In genomic region chr11:66104057-66104638, GRCh38 we compare ENCODE assay signal across 24 cellular contexts. TPM values are rescaled to one million over a fixed set of nuclear protein-coding genes. Genes with fewer than 3 reads are reported as not detected.
A peak's percentile ranks its signal among the peaks of the same experiment; 100 is the strongest.
DNase-seq lines count a peak whose midpoint lies in the region; ATAC-seq and TF ChIP-seq lines count a peak whose summit lies in the region.
"Had no signal": no experiment of that assay in that cellular context is flagged by ENCODE, and none has a peak within 500 bp of the region (broad histone marks: within the 10 kb centered on the region; RNA-seq: fewer than 3 reads in every experiment).

No MANE protein-coding gene starts in this region.

- no peaks in the 10 kb centered on the region for H3K9me3 Mint-ChIP-seq in activated CD4-positive, alpha-beta T cell treated with anti-CD3 and anti-CD28 coated beads for 36 hours (ENCODE audit: low read depth)
- H3K9me3 Mint-ChIP-seq in activated T-helper 2 cell treated with anti-CD3 and anti-CD28 coated beads, Interferon-gamma antibody, Interleukin-2, Interleukin-4, amounts not matched to agents 10 μg/mL and 5 μg/mL and 100 μg/mL, durations not matched to agents 14 hours and 24 hours and 36 hours: peaks cover 4% of the 10 kb centered on the region
- peaks cover 0 to 2% of the 10 kb centered on the region in 2 donors for H3K9me3 Mint-ChIP-seq in natural killer cell
- H3K9me3 Mint-ChIP-seq: neural crest cell had no signal

- TF ChIP-seq CTCF in DOHH2 (IDR thresholded peaks at IDR 0.05; ENCODE audit: low read depth, low read length, poor library complexity, severe bottlenecking) (no peak), natural killer cell (IDR thresholded peaks at IDR 0.05) (no peak), GM13977 (IDR thresholded peaks at IDR 0.05; ENCODE audit: extremely low read depth, insufficient read depth, missing control alignments) (no peak)

- DNase-seq in activated CD4-positive, alpha-beta T cell treated with anti-CD3 and anti-CD28 coated beads for 36 hours: no peak
- DNase-seq in activated CD4-positive, alpha-beta T cell treated with anti-CD3 and anti-CD28 coated beads for 48 hours: no peak
- no peak for DNase-seq in activated T-helper 2 cell treated with anti-CD3 and anti-CD28 coated beads, Interferon-gamma antibody, Interleukin-2, Interleukin-4, amounts not matched to agents 10 μg/mL and 5 μg/mL and 100 μg/mL, durations not matched to agents 14 hours and 24 hours and 36 hours (ENCODE audit: low spot score)
- DNase-seq in natural killer cell: no peak
- DNase-seq in GM13977 (ENCODE audit: low spot score): no peak
- no peak for DNase-seq in activated CD4-positive, CD25-positive, alpha-beta regulatory T cell (lab: John Stamatoyannopoulos, UW)
- DNase-seq in DMS79 treated with DMSO at 0.1 percent for 48 hours (lab: John Stamatoyannopoulos, UW): no peak
- DNase-seq: 8988T; activated CD4-positive, alpha-beta T cell treated with anti-CD3 and anti-CD28 coated beads for 4 hours; activated T-cell treated with anti-CD3 and anti-CD28 coated beads, Interleukin-2, amount 50 U/mL, for 1 hour; anterior cingulate cortex; caudate nucleus; GOT3; NCI-H2029; NCI-H446; NK-92 treated with Interleukin-12 subunit alpha and Interleukin-12 subunit beta, amount 100 ng/mL, for 24 hours had no signal

- peaks cover 29% of the 10 kb centered on the region for H3K36me3 Mint-ChIP-seq in activated CD4-positive, alpha-beta T cell treated with anti-CD3 and anti-CD28 coated beads for 36 hours (ENCODE audit: low read depth)
- H3K36me3 Mint-ChIP-seq in activated T-helper 2 cell treated with anti-CD3 and anti-CD28 coated beads, Interferon-gamma antibody, Interleukin-2, Interleukin-4, amounts not matched to agents 10 μg/mL and 5 μg/mL and 100 μg/mL, durations not matched to agents 14 hours and 24 hours and 36 hours (ENCODE audit: low read depth): peaks cover 35% of the 10 kb centered on the region
- no peaks in the 10 kb centered on the region for H3K36me3 Mint-ChIP-seq in natural killer cell

- no peaks in the 10 kb centered on the region for H3K27me3 ChIP-seq in DOHH2 (ENCODE audit: control insufficient read depth, low read length)
- H3K27me3 ChIP-seq: BLaER1 treated with 17β-estradiol and CSF1 and Interleukin-3, amounts not matched to agents 10 nM and 100 nM; gastroesophageal sphincter had no signal

- peak overlapping the region; percentile 23; the same call in 1 of the 2 replicates for H3K4me2 ChIP-seq in DOHH2 (ENCODE audit: low read length)
- H3K4me2 ChIP-seq: BLaER1 treated with 17β-estradiol and CSF1 and Interleukin-3, amounts not matched to agents 10 nM and 100 nM had no signal

- H3K4me1 ChIP-seq in DOHH2 (ENCODE audit: control insufficient read depth, low read length): peaks cover 60% of the 10 kb centered on the region
- H3K4me1 ChIP-seq: prostate gland had no signal

- peaks cover 79% of the 10 kb centered on the region for H3K79me2 ChIP-seq in DOHH2 (ENCODE audit: control insufficient read depth, low read length)

- CTCF ChIA-PET in activated CD4-positive, alpha-beta T cell treated with anti-CD3 and anti-CD28 coated beads for 36 hours (lab: Charles Lee): interaction anchor here (1.3 kb wide), 1 partner anchor 16 kb away, joined by 3 read pairs; no protein-coding TSS in a partner anchor

- H3K27ac ChIP-seq in DOHH2 (ENCODE audit: low read depth, low read length): no peak overlapping the region
- H3K27ac ChIP-seq: BLaER1 treated with 17β-estradiol and CSF1 and Interleukin-3, amounts not matched to agents 10 nM and 100 nM; gastroesophageal sphincter; prostate gland had no signal

- H3K4me3 Mint-ChIP-seq in activated CD4-positive, alpha-beta T cell treated with anti-CD3 and anti-CD28 coated beads for 36 hours: no peak overlapping the region
- no peak overlapping the region for H3K4me3 Mint-ChIP-seq in activated T-helper 2 cell treated with anti-CD3 and anti-CD28 coated beads, Interferon-gamma antibody, Interleukin-2, Interleukin-4, amounts not matched to agents 10 μg/mL and 5 μg/mL and 100 μg/mL, durations not matched to agents 14 hours and 24 hours and 36 hours (ENCODE audit: low read depth)
- no peak overlapping the region for H3K4me3 Mint-ChIP-seq in natural killer cell
- H3K4me3 Mint-ChIP-seq: neural crest cell had no signal

- no peaks in the 10 kb centered on the region for H4K20me1 ChIP-seq in DOHH2 (ENCODE audit: control insufficient read depth, insufficient read depth, low read depth, low read length)

- intact Hi-C loops in activated CD4-positive, alpha-beta T cell treated with anti-CD3 and anti-CD28 coated beads for 36 hours (cut with DNase I, micrococcal nuclease): no loop called here
- intact Hi-C loops in activated T-helper 2 cell treated with anti-CD3 and anti-CD28 coated beads, Interferon-gamma antibody, Interleukin-2, Interleukin-4, amounts not matched to agents 10 μg/mL and 5 μg/mL and 100 μg/mL, durations not matched to agents 14 hours and 24 hours and 36 hours (cut with micrococcal nuclease): no loop called here
- intact Hi-C loops in natural killer cell (cut with micrococcal nuclease): no loop called here

- peaks cover 84% of the 10 kb centered on the region for H3K4me1 Mint-ChIP-seq in activated CD4-positive, alpha-beta T cell treated with anti-CD3 and anti-CD28 coated beads for 36 hours
- peaks cover 71% of the 10 kb centered on the region for H3K4me1 Mint-ChIP-seq in activated T-helper 2 cell treated with anti-CD3 and anti-CD28 coated beads, Interferon-gamma antibody, Interleukin-2, Interleukin-4, amounts not matched to agents 10 μg/mL and 5 μg/mL and 100 μg/mL, durations not matched to agents 14 hours and 24 hours and 36 hours (ENCODE audit: low read depth)
- H3K4me1 Mint-ChIP-seq in natural killer cell: peaks cover 59 to 70% of the 10 kb centered on the region in 2 donors

- in situ Hi-C loops in GM13977 (cut with MboI; ENCODE audit: low pct_unique_long_range_greater_than_20kb, low sequenced_read_pairs, unreplicated experiment): no loop called here

- H3F3A ChIP-seq in DOHH2 (ENCODE audit: control insufficient read depth, insufficient read depth): peaks cover 11% of the 10 kb centered on the region; the same call in 1 of the 2 replicates

- H3K36me3 ChIP-seq in DOHH2 (ENCODE audit: control insufficient read depth, low read length): peaks cover 16% of the 10 kb centered on the region
- H3K36me3 ChIP-seq: prostate gland had no signal

- POLR2A ChIA-PET in activated CD4-positive, alpha-beta T cell treated with anti-CD3 and anti-CD28 coated beads for 36 hours (lab: Charles Lee): no interaction called here

- no peaks in the 10 kb centered on the region for H3K27me3 Mint-ChIP-seq in activated CD4-positive, alpha-beta T cell treated with anti-CD3 and anti-CD28 coated beads for 36 hours
- no peaks in the 10 kb centered on the region for H3K27me3 Mint-ChIP-seq in activated T-helper 2 cell treated with anti-CD3 and anti-CD28 coated beads, Interferon-gamma antibody, Interleukin-2, Interleukin-4, amounts not matched to agents 10 μg/mL and 5 μg/mL and 100 μg/mL, durations not matched to agents 14 hours and 24 hours and 36 hours (ENCODE audit: low read depth)
- H3K27me3 Mint-ChIP-seq in natural killer cell (ENCODE audit: low read depth in 2 of 2): no peaks in the 10 kb centered on the region

- H3K27ac Mint-ChIP-seq in activated CD4-positive, alpha-beta T cell treated with anti-CD3 and anti-CD28 coated beads for 36 hours: peak overlapping the region; percentile 84
- peak overlapping the region; percentile 48 for H3K27ac Mint-ChIP-seq in activated T-helper 2 cell treated with anti-CD3 and anti-CD28 coated beads, Interferon-gamma antibody, Interleukin-2, Interleukin-4, amounts not matched to agents 10 μg/mL and 5 μg/mL and 100 μg/mL, durations not matched to agents 14 hours and 24 hours and 36 hours
- H3K27ac Mint-ChIP-seq in natural killer cell: peak overlapping the region; percentile 57 to 64

- no peak overlapping the region for H3K4me3 ChIP-seq in DOHH2 (ENCODE audit: low read length)
- H3K4me3 ChIP-seq: BLaER1 treated with 17β-estradiol and CSF1 and Interleukin-3, amounts not matched to agents 10 nM and 100 nM; gastroesophageal sphincter; prostate gland had no signal

- no peaks in the 10 kb centered on the region for H3K9me2 ChIP-seq in DOHH2 (replicated peaks; ENCODE audit: control insufficient read depth, low read length)

- no peak for ATAC-seq in activated CD4-positive, alpha-beta T cell treated with anti-CD3 and anti-CD28 coated beads for 36 hours
- no peak for ATAC-seq in natural killer cell
- ATAC-seq: gastroesophageal sphincter, SK-N-SH treated with all-trans-retinoic acid at 6 μM for 48 hours had no signal

- H3K9me3 ChIP-seq in DOHH2 (ENCODE audit: control insufficient read depth, insufficient read depth, low read length): no peaks in the 10 kb centered on the region
- H3K9me3 ChIP-seq: BLaER1 treated with 17β-estradiol and CSF1 and Interleukin-3, amounts not matched to agents 10 nM and 100 nM; gastroesophageal sphincter; prostate gland had no signal

RNA-seq across cellular contexts. Expression of gene PACS1, which starts 34.1 kb away (rescaled TPM):
- 10 to 100 TPM; 76.6 to 90.7 TPM for total RNA-seq in activated CD4-positive, alpha-beta T cell treated with anti-CD3 and anti-CD28 coated beads for 36 hours
- 75.6 and 83.7 TPM in 2 replicates for total RNA-seq in activated T-helper 2 cell treated with anti-CD3 and anti-CD28 coated beads, Interferon-gamma antibody, Interleukin-2, Interleukin-4, amounts not matched to agents 10 μg/mL and 5 μg/mL and 100 μg/mL, durations not matched to agents 14 hours and 24 hours and 36 hours
- 100 to 1,000 TPM; 176 to 204 (median 186) TPM for total RNA-seq in natural killer cell

RNA-seq across cellular contexts. Expression of gene SF3B2, which starts 52.0 kb away (rescaled TPM):
- 100 to 1,000 TPM; 265 to 270 TPM for total RNA-seq in activated CD4-positive, alpha-beta T cell treated with anti-CD3 and anti-CD28 coated beads for 36 hours
- total RNA-seq in activated T-helper 2 cell treated with anti-CD3 and anti-CD28 coated beads, Interferon-gamma antibody, Interleukin-2, Interleukin-4, amounts not matched to agents 10 μg/mL and 5 μg/mL and 100 μg/mL, durations not matched to agents 14 hours and 24 hours and 36 hours: 252 and 268 TPM in 2 replicates
- total RNA-seq in natural killer cell: 100 to 1,000 TPM; 249 to 269 (median 253) TPM

RNA-seq across cellular contexts. Expression of gene GAL3ST3, which starts 55.2 kb away (rescaled TPM):
- under 1 TPM; 0.51 to 0.69 TPM for total RNA-seq in activated CD4-positive, alpha-beta T cell treated with anti-CD3 and anti-CD28 coated beads for 36 hours
- total RNA-seq in activated T-helper 2 cell treated with anti-CD3 and anti-CD28 coated beads, Interferon-gamma antibody, Interleukin-2, Interleukin-4, amounts not matched to agents 10 μg/mL and 5 μg/mL and 100 μg/mL, durations not matched to agents 14 hours and 24 hours and 36 hours: 0.18 TPM in 1 of 2 replicates, not detected in the other
- total RNA-seq in natural killer cell: not detected
- total RNA-seq: mesenteric fat pad, RPMI7951 had no signal
